ENCODE assay signal across 23 cellular contexts in genomic region chr6:127859956-127860355, GRCh38. TPM values are rescaled to one million over a fixed set of nuclear protein-coding genes. Genes with fewer than 3 reads are reported as not detected.
A peak's percentile ranks its signal among the peaks of the same experiment; 100 is the strongest.
DNase-seq lines count a peak whose midpoint lies in the region; ATAC-seq and TF ChIP-seq lines count a peak whose summit lies in the region.
"Had no signal": no experiment of that assay in that cellular context is flagged by ENCODE, and none has a peak within 500 bp of the region (broad histone marks: within the 10 kb centered on the region; RNA-seq: fewer than 3 reads in every experiment).

No MANE protein-coding gene starts in this region.

- no peaks in the 10 kb centered on the region for H3K79me2 ChIP-seq in PC-3 (ENCODE audit: low read length)

- no peaks in the 10 kb centered on the region for H3K9me2 ChIP-seq in PC-3 (replicated peaks; ENCODE audit: low read length)

- no peak overlapping the region for H3K4me2 ChIP-seq in PC-3 (ENCODE audit: low read length)
- H3K4me2 ChIP-seq: BLaER1, GM23338 had no signal

- H3K27me3 ChIP-seq in CD8-positive, alpha-beta T cell (ENCODE audit: insufficient read depth, low read length), result no peaks in the 10 kb centered on the region
- no peaks in the 10 kb centered on the region for H3K27me3 ChIP-seq in PC-3 (ENCODE audit: low read length)
- H3K27me3 ChIP-seq: BLaER1 had no signal

- H3K4me3 Mint-ChIP-seq in activated naive CD4-positive, alpha-beta T cell treated with anti-CD3 and anti-CD28 coated beads, Interleukin-2, amount 50 U/mL, for 24 hours, result no peak overlapping the region
- H3K4me3 Mint-ChIP-seq in activated naive CD4-positive, alpha-beta T cell treated with anti-CD3 and anti-CD28 coated beads for 36 hours, result no peak overlapping the region
- no peak overlapping the region for H3K4me3 Mint-ChIP-seq in CD8-positive, alpha-beta T cell
- peak overlapping the region in 3 of 10 donors; percentile 0 to 53 (median 19) for H3K4me3 Mint-ChIP-seq in naive thymus-derived CD8-positive, alpha-beta T cell
- H3K4me3 Mint-ChIP-seq: CD14-positive monocyte; CD8-positive, alpha-beta memory T cell; GM23338; IgD-negative memory B cell had no signal

- H3K4me1 Mint-ChIP-seq in activated naive CD4-positive, alpha-beta T cell treated with anti-CD3 and anti-CD28 coated beads, Interleukin-2, amount 50 U/mL, for 24 hours, result peaks cover 79% of the 10 kb centered on the region
- H3K4me1 Mint-ChIP-seq in activated naive CD4-positive, alpha-beta T cell treated with anti-CD3 and anti-CD28 coated beads for 36 hours (ENCODE audit: low read depth), result peaks cover 64% of the 10 kb centered on the region
- peaks cover 81% of the 10 kb centered on the region for H3K4me1 Mint-ChIP-seq in CD8-positive, alpha-beta T cell (ENCODE audit: low read depth)
- H3K4me1 Mint-ChIP-seq in naive thymus-derived CD8-positive, alpha-beta T cell, result peaks cover 41 to 86% (median 78%) of the 10 kb centered on the region in 4 donors
- H3K4me1 Mint-ChIP-seq: CD14-positive monocyte, IgD-negative memory B cell had no signal

- no peaks in the 10 kb centered on the region for H3F3A ChIP-seq in PC-3 (ENCODE audit: low read length, unreplicated experiment)

- no peak overlapping the region for H3K9ac ChIP-seq in PC-3 (ENCODE audit: low read length)
- H3K9ac ChIP-seq: BLaER1 had no signal

- no peak overlapping the region for H3K27ac ChIP-seq in CD8-positive, alpha-beta T cell (ENCODE audit: low read depth, low read length)
- H3K27ac ChIP-seq in PC-3 (ENCODE audit: low read length), result 0 out of 2 replicates have a peak overlapping the region, but pooled peaks have one; percentile 11
- H3K27ac ChIP-seq: BLaER1, HL-60 had no signal

- H3K36me3 Mint-ChIP-seq in activated naive CD4-positive, alpha-beta T cell treated with anti-CD3 and anti-CD28 coated beads, Interleukin-2, amount 50 U/mL, for 24 hours, result peaks cover 16% of the 10 kb centered on the region
- H3K36me3 Mint-ChIP-seq in activated naive CD4-positive, alpha-beta T cell treated with anti-CD3 and anti-CD28 coated beads for 36 hours (ENCODE audit: low read depth), result no peaks in the 10 kb centered on the region
- peaks cover 52% of the 10 kb centered on the region for H3K36me3 Mint-ChIP-seq in CD8-positive, alpha-beta T cell
- H3K36me3 Mint-ChIP-seq in naive thymus-derived CD8-positive, alpha-beta T cell, result peaks cover 0 to 47% (median 17%) of the 10 kb centered on the region in 3 donors
- H3K36me3 Mint-ChIP-seq: CD14-positive monocyte, IgD-negative memory B cell had no signal

- DNase-seq in activated naive CD4-positive, alpha-beta T cell treated with anti-CD3 and anti-CD28 coated beads for 36 hours, result no peak
- no peak for DNase-seq in CD8-positive, alpha-beta T cell
- no peak for DNase-seq in PC-3
- DNase-seq in naive thymus-derived CD8-positive, alpha-beta T cell, result no peak
- no peak for DNase-seq in ecto neural progenitor cell (ENCODE audit: low spot score)
- no peak for DNase-seq in posterior cingulate gyrus
- DNase-seq in HuH-7.5 (ENCODE audit: low spot score), result no peak
- DNase-seq: 8988T; CD8-positive, alpha-beta memory T cell; COR-L47; DMS 273 treated with DMSO at 0.1 percent for 48 hours; DMS53; DND-41; HCEC 1CT had no signal

- H3K9me3 Mint-ChIP-seq in activated naive CD4-positive, alpha-beta T cell treated with anti-CD3 and anti-CD28 coated beads, Interleukin-2, amount 50 U/mL, for 24 hours, result no peaks in the 10 kb centered on the region
- no peaks in the 10 kb centered on the region for H3K9me3 Mint-ChIP-seq in activated naive CD4-positive, alpha-beta T cell treated with anti-CD3 and anti-CD28 coated beads for 36 hours
- H3K9me3 Mint-ChIP-seq in CD8-positive, alpha-beta T cell, result no peaks in the 10 kb centered on the region
- H3K9me3 Mint-ChIP-seq in naive thymus-derived CD8-positive, alpha-beta T cell, result peaks cover 0 to 2% (median 0%) of the 10 kb centered on the region in 9 donors
- H3K9me3 Mint-ChIP-seq: CD8-positive, alpha-beta memory T cell; GM23338; IgD-negative memory B cell had no signal

- H3K9me3 ChIP-seq in CD8-positive, alpha-beta T cell (ENCODE audit: low read length), result no peaks in the 10 kb centered on the region
- no peaks in the 10 kb centered on the region for H3K9me3 ChIP-seq in PC-3 (ENCODE audit: low read length)
- H3K9me3 ChIP-seq: BLaER1 had no signal

- H3K27me3 Mint-ChIP-seq in activated naive CD4-positive, alpha-beta T cell treated with anti-CD3 and anti-CD28 coated beads, Interleukin-2, amount 50 U/mL, for 24 hours, result no peaks in the 10 kb centered on the region
- H3K27me3 Mint-ChIP-seq in activated naive CD4-positive, alpha-beta T cell treated with anti-CD3 and anti-CD28 coated beads for 36 hours (ENCODE audit: low read depth), result no peaks in the 10 kb centered on the region
- no peaks in the 10 kb centered on the region for H3K27me3 Mint-ChIP-seq in CD8-positive, alpha-beta T cell (ENCODE audit: low read depth)
- no peaks in the 10 kb centered on the region for H3K27me3 Mint-ChIP-seq in naive thymus-derived CD8-positive, alpha-beta T cell
- H3K27me3 Mint-ChIP-seq: CD8-positive, alpha-beta memory T cell; IgD-negative memory B cell had no signal

- no peak overlapping the region for H2AFZ ChIP-seq in PC-3 (ENCODE audit: low read length)
- H2AFZ ChIP-seq: GM23338 had no signal

- CTCF ChIA-PET in activated naive CD4-positive, alpha-beta T cell treated with anti-CD3 and anti-CD28 coated beads for 36 hours (lab: Charles Lee), result interaction anchor here (0.9 to 1.7 kb wide), 6 partner anchors 9 to 660 kb away, joined by 3 to 5 read pairs (median 4); partner anchors contain the start of gene PTPRK
- CTCF ChIA-PET in CD8-positive, alpha-beta T cell (lab: Charles Lee), result no interaction called here
- CTCF ChIA-PET in PC-3 (lab: Charles Lee), result no interaction called here

- no peaks in the 10 kb centered on the region for H4K20me1 ChIP-seq in PC-3 (ENCODE audit: low read length)
- H4K20me1 ChIP-seq: BLaER1 had no signal

- BruUV-seq in PC-3 (replicated peaks; lab: Mats Ljungman, UMichigan), result no TSS peak

- TF ChIP-seq CTCF in CD8-positive, alpha-beta T cell (IDR thresholded peaks at IDR 0.05), result no peak
- TF ChIP-seq CTCF in PC-3 (conservative IDR thresholded peaks at IDR 0.05; ENCODE audit: low read depth, low read length), result no peak

- H3K4me1 ChIP-seq in CD8-positive, alpha-beta T cell (ENCODE audit: insufficient read depth, low read length), result peaks cover 62% of the 10 kb centered on the region
- peaks cover 7% of the 10 kb centered on the region; the same call in 1 of the 2 replicates for H3K4me1 ChIP-seq in PC-3 (ENCODE audit: insufficient read depth, low read length)
- H3K4me1 ChIP-seq: BLaER1 had no signal

- no peak overlapping the region for H3K4me3 ChIP-seq in CD8-positive, alpha-beta T cell (ENCODE audit: low read depth, low read length)
- H3K4me3 ChIP-seq in PC-3 (ENCODE audit: low read length), result no peak overlapping the region
- H3K4me3 ChIP-seq: BLaER1, GM23338 had no signal

- peak overlapping the region; percentile 89 for H3K27ac Mint-ChIP-seq in activated naive CD4-positive, alpha-beta T cell treated with anti-CD3 and anti-CD28 coated beads, Interleukin-2, amount 50 U/mL, for 24 hours
- no peak overlapping the region for H3K27ac Mint-ChIP-seq in activated naive CD4-positive, alpha-beta T cell treated with anti-CD3 and anti-CD28 coated beads for 36 hours
- H3K27ac Mint-ChIP-seq in CD8-positive, alpha-beta T cell, result peak overlapping the region; percentile 89
- H3K27ac Mint-ChIP-seq in naive thymus-derived CD8-positive, alpha-beta T cell, result peak overlapping the region in 6 of 10 donors; percentile 37 to 85 (median 75)
- H3K27ac Mint-ChIP-seq: CD14-positive monocyte, GM23338, IgD-negative memory B cell had no signal

- intact Hi-C loops in activated naive CD4-positive, alpha-beta T cell treated with anti-CD3 and anti-CD28 coated beads for 36 hours (cut with micrococcal nuclease), result loop anchor here (1.0 to 10.0 kb wide), 5 partner anchors 9 to 1705 kb away; no protein-coding TSS in a partner anchor
- intact Hi-C loops in CD8-positive, alpha-beta T cell (cut with DNase I, micrococcal nuclease), result loop anchor here (5.0 to 10.0 kb wide), 9 partner anchors 57 to 1715 kb away; no protein-coding TSS in a partner anchor
- intact Hi-C loops in PC-3 (cut with micrococcal nuclease), result loop anchor here (1.0 to 10.0 kb wide), 3 partner anchors 112 to 657 kb away; no protein-coding TSS in a partner anchor
- intact Hi-C loops in posterior cingulate gyrus (cut with DNase I), result loop anchor here (10.0 kb wide), 2 partner anchors 115 to 875 kb away; no protein-coding TSS in a partner anchor

- no peak for ATAC-seq in CD8-positive, alpha-beta T cell
- no peak for ATAC-seq in PC-3
- ATAC-seq in naive thymus-derived CD8-positive, alpha-beta T cell, result no peak
- ATAC-seq: GM23338 had no signal

- H3K36me3 ChIP-seq in CD8-positive, alpha-beta T cell (ENCODE audit: insufficient read depth, low read length), result peaks cover under 1% of the 10 kb centered on the region
- no peaks in the 10 kb centered on the region for H3K36me3 ChIP-seq in PC-3 (ENCODE audit: low read depth, low read length)
- H3K36me3 ChIP-seq: BLaER1 had no signal

- POLR2A ChIA-PET in CD8-positive, alpha-beta T cell (lab: Charles Lee), result interaction anchor here (1.1 to 1.5 kb wide), 2 partner anchors 59 to 136 kb away, joined by 3 to 4 read pairs; no protein-coding TSS in a partner anchor
- POLR2A ChIA-PET in PC-3 (lab: Charles Lee; ENCODE audit: unreplicated experiment), result no interaction called here
- POLR2A ChIA-PET in naive thymus-derived CD8-positive, alpha-beta T cell (lab: Charles Lee), result no interaction called here

RNA-seq across cellular contexts. Expression of gene THEMIS, which starts 40.9 kb away (rescaled TPM):
- total RNA-seq in activated naive CD4-positive, alpha-beta T cell treated with anti-CD3 and anti-CD28 coated beads for 36 hours, result 1 to 10 TPM; 7.0 to 7.4 TPM
- total RNA-seq in CD8-positive, alpha-beta T cell, result 10 to 100 TPM; 26.3 to 29.3 TPM
- not detected in 2 replicates for total RNA-seq in PC-3 (2014; rRNA removed)
- total RNA-seq in naive thymus-derived CD8-positive, alpha-beta T cell, result 100 to 1,000 TPM; 128 TPM
- polyA plus RNA-seq in naive thymus-derived CD8-positive, alpha-beta T cell, result 100 to 1,000 TPM; 168 to 212 (median 183) TPM
- total RNA-seq: A673, GM23338, HT1080 had no signal
- polyA plus RNA-seq: AG04450, GM23338 had no signal

Comparison
In these comparisons a context has a peak if more than half of its experiments do, and no peak if none do; other contexts are left out.
1. RNA of gene THEMIS, which starts 40.9 kb away (total RNA-seq): 128 TPM in naive thymus-derived CD8-positive, alpha-beta T cell; 26.3 to 29.3 TPM in CD8-positive, alpha-beta T cell, 7.0 to 7.4 TPM in activated naive CD4-positive, alpha-beta T cell treated with anti-CD3 and anti-CD28 coated beads for 36 hours and not detected in PC-3; every median in the first group is over 4 times any median in the second.